1 cellular context compared by ENCODE assay signal in the genomic region with DNA sequence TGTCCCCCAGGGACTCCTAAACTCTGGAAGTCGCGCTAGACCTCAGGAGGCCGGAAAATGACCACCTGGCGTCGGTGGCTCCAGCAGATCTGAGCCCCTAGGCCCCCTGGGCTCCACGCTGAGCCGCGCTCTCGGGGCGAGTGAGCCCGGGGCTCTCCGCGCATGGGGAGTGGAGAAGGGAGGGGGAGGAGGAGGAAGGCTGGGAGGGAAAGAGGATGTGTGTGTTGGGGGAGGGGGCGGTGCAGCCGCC.
TF ChIP-seq lines count a peak whose summit lies in the region.

No MANE protein-coding gene starts in this region.

TF ChIP-seq in K562, 482 proteins besides CTCF, POLR2A, EP300 and RAD21 (continued from another document and continues in another):
- TF ChIP-seq, protein P1, sequence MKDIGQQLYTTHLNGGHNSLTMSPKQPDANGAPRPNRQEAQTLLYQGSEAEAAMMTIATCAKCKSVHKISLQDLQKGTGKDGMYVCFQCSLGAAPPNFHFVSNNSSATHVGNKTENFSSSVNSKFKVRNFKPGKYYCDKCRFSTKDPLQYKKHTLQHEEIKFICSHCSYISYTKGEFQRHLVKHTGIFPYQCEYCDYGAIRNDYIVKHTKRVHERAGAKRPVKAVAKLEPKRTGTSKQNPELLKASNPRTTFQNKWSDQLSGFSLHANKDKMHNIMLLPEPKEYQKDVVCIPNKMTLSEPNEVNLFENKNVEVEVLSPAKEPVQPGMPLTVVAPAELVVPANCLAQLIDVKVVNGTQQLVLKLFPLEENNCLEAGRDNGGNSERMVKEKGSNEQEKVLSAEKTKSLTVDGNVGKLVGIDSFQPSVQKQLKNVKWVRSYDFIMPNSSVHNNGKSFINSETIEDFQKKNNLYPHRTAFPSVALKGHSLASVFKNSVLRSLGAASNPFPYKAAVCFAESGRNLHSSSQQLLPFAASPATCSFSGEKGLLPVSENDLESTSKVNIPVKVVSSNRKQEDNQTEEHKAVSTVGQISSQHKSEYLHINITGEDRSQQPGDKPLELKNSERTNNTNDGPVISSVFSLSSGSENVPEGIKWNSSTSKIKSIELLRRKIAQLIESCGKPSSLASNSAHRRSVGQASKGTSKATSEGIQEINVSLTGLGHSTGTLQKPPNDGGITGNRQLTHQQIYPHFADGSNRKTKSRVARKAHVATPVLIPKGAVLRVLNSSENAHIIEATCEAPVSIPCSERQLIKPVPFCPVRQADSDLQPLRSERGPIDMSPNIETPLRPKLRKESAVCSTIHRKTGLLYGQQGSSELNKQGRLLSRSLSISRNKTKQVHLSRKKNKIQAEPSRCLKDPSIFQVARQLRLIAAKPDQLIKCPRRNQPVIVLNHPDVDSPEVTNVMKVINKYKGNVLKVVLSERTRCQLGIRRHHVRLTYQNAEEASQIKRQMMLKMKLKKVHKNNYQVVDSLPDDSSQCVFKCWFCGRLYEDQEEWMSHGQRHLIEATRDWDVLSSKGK (CRISPR knock-in tag; IDR thresholded peaks at IDR 0.05): no peak
- no peak for TF ChIP-seq MCM5 (IDR thresholded peaks at IDR 0.05; ENCODE audit: low read depth)
- no peak for TF ChIP-seq MGA (IDR thresholded peaks at IDR 0.05)
- TF ChIP-seq HDAC2 (IDR thresholded peaks at IDR 0.05): peak; percentile 67
- no peak for TF ChIP-seq KAT8 (IDR thresholded peaks at IDR 0.05; ENCODE audit: low read depth)
- TF ChIP-seq CTCFL (IDR thresholded peaks at IDR 0.05; ENCODE audit: borderline replicate concordance, insufficient read depth, low read depth, low read length, poor library complexity, severe bottlenecking): no peak
- no peak for TF ChIP-seq ZNF592 (IDR thresholded peaks at IDR 0.05)
- TF ChIP-seq EZH2 (IDR thresholded peaks at IDR 0.05; ENCODE audit: borderline replicate concordance, low read depth, low read length): no peak
- TF ChIP-seq BDP1 (IDR thresholded peaks at IDR 0.05; ENCODE audit: insufficient read depth, insufficient read length): no peak
- no peak for TF ChIP-seq JUN (IDR thresholded peaks at IDR 0.05; ENCODE audit: borderline replicate concordance, low read depth, low read length)
- TF ChIP-seq JUN (CRISPR knock-in tag; IDR thresholded peaks at IDR 0.05; ENCODE audit: borderline replicate concordance): no peak
- no peak for TF ChIP-seq ZNF121 (CRISPR knock-in tag; conservative IDR thresholded peaks at IDR 0.05)
- no peak for TF ChIP-seq CCAR2 (IDR thresholded peaks at IDR 0.05; ENCODE audit: low read depth, low read length)
- no peak; the same call in 1 of the 2 replicates for TF ChIP-seq JUND (IDR thresholded peaks at IDR 0.05; ENCODE audit: borderline replicate concordance, low read depth, low read length)
- TF ChIP-seq JUND (tag; IDR thresholded peaks at IDR 0.05; ENCODE audit: borderline replicate concordance, low read depth, low read length): no peak; the same call in 2 of the 3 replicates
- TF ChIP-seq, protein P2, sequence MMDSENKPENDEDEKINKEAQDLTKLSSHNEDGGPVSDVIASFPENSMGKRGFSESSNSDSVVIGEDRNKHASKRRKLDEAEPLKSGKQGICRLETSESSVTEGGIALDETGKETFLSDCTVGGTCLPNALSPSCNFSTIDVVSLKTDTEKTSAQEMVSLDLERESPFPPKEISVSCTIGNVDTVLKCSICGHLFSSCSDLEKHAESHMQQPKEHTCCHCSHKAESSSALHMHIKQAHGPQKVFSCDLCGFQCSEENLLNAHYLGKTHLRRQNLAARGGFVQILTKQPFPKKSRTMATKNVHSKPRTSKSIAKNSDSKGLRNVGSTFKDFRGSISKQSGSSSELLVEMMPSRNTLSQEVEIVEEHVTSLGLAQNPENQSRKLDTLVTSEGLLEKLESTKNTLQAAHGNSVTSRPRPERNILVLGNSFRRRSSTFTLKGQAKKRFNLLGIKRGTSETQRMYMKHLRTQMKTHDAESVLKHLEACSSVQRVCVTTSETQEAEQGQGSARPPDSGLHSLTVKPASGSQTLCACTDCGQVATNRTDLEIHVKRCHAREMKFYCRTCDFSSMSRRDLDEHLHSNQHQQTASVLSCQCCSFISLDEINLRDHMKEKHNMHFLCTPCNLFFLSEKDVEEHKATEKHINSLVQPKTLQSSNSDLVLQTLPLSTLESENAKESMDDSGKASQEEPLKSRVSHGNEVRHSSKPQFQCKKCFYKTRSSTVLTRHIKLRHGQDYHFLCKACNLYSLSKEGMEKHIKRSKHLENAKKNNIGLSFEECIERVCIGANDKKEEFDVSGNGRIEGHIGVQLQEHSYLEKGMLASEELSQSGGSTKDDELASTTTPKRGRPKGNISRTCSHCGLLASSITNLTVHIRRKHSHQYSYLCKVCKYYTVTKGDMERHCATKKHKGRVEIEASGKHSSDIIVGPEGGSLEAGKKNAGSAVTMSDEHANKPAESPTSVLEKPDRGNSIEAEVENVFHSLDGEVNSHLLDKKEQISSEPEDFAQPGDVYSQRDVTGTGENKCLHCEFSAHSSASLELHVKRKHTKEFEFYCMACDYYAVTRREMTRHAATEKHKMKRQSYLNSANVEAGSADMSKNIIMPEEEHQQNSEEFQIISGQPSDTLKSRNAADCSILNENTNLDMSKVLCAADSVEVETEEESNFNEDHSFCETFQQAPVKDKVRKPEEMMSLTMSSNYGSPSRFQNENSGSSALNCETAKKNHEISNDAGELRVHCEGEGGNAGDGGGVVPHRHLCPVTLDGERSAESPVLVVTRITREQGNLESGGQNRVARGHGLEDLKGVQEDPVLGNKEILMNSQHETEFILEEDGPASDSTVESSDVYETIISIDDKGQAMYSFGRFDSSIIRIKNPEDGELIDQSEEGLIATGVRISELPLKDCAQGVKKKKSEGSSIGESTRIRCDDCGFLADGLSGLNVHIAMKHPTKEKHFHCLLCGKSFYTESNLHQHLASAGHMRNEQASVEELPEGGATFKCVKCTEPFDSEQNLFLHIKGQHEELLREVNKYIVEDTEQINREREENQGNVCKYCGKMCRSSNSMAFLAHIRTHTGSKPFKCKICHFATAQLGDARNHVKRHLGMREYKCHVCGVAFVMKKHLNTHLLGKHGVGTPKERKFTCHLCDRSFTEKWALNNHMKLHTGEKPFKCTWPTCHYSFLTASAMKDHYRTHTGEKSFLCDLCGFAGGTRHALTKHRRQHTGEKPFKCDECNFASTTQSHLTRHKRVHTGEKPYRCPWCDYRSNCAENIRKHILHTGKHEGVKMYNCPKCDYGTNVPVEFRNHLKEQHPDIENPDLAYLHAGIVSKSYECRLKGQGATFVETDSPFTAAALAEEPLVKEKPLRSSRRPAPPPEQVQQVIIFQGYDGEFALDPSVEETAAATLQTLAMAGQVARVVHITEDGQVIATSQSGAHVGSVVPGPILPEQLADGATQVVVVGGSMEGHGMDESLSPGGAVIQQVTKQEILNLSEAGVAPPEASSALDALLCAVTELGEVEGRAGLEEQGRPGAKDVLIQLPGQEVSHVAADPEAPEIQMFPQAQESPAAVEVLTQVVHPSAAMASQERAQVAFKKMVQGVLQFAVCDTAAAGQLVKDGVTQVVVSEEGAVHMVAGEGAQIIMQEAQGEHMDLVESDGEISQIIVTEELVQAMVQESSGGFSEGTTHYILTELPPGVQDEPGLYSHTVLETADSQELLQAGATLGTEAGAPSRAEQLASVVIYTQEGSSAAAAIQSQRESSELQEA (IDR thresholded peaks at IDR 0.05; ENCODE audit: low read depth): no peak
